6 cellular contexts compared by ENCODE assay signal in genomic region chr2:198062826-198063225, GRCh38.
"Had no signal": no experiment of that assay in that cellular context is flagged by ENCODE, and none has a peak within 500 bp of the region (broad histone marks: within the 10 kb centered on the region; RNA-seq: fewer than 3 reads in every experiment).

No MANE protein-coding gene starts in this region.

- H3K9me3 Mint-ChIP-seq: HFFc6 had no signal

- DNase-seq: GM23248, GOT3, H7, HFFc6, IMR-90 had no signal

- ATAC-seq: HCT116 had no signal

- H3K4me3 Mint-ChIP-seq: HFFc6 had no signal

- H3K27ac Mint-ChIP-seq: HFFc6 had no signal
